15 cellular contexts compared by ENCODE assay signal in the genomic region with DNA sequence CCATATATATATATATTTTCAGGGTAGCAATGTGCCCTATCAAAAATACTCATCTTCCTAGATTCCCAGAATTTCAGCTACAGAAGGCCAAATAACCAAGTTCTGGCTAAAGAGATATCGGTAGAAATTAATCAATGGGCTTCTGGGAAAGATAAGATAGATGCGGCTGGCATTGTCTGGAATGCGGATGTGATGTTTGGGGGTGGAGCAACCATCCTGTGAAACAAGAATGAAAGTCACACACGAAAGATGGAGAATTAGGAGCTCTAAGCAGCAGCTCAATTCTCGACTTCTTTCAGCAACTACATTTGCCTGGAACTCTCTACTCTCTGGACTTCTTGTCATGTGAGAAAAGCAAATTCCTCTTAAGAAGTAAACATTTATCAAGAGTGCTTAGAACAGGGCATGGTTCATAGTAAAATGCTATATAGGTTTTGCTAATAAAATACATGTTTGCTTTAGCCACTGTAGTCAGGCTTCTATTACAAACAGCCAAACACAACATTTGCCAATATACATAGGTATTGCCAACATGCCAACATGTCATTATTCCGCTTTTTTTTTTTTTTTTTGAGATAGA.
DNase-seq lines count a peak whose midpoint lies in the region; ATAC-seq, FAIRE-seq and TF ChIP-seq lines count a peak whose summit lies in the region.
"Had no signal": no experiment of that assay in that cellular context is flagged by ENCODE, and none has a peak within 500 bp of the region (broad histone marks: within the 10 kb centered on the region; RNA-seq: fewer than 3 reads in every experiment).

No MANE protein-coding gene starts in this region.

- H3K9me3 ChIP-seq in A549 (no peaks in the 10 kb centered on the region), OCI-LY3 (ENCODE audit: insufficient read depth, low read length) (no peaks in the 10 kb centered on the region), kidney (ENCODE audit: control insufficient read depth in 1 of 2, low read length in 2 of 2) (no peaks in the 10 kb centered on the region)

- WGBS in A549 (ENCODE audit: missing lambda C conversion rate) = 29% methylated on average over 6 of the region's 6 CpGs
- no CpG with 5 or more reads among the region's 6 CpGs for WGBS in mesendoderm (ENCODE audit: extremely low coverage, insufficient coverage, low lambda C conversion rate)

- H3K27ac ChIP-seq in A549 (no peak overlapping the region), OCI-LY3 (ENCODE audit: low read length) (no peak overlapping the region), VCaP (peak overlapping the region; percentile 57), mesendoderm (ENCODE audit: low read depth, low read length) (no peak overlapping the region), kidney (ENCODE audit: low read depth in 2 of 2, low read length in 2 of 2) (no peak overlapping the region)

- H3K23ac ChIP-seq in mesendoderm (ENCODE audit: low read length) = no peak overlapping the region

- H3K4me3 ChIP-seq in A549 = no peak overlapping the region
- H3K4me3 ChIP-seq in OCI-LY3 (ENCODE audit: low read length) = no peak overlapping the region
- no peak overlapping the region for H3K4me3 ChIP-seq in mesendoderm (ENCODE audit: low read length)
- no peak overlapping the region for H3K4me3 ChIP-seq in kidney (ENCODE audit: low read length in 2 of 2)
- H3K4me3 ChIP-seq: K562 had no signal

- no peak overlapping the region for H2BK120ac ChIP-seq in mesendoderm (ENCODE audit: low read depth, low read length)

- H3K9ac ChIP-seq in OCI-LY3 (ENCODE audit: low read length) = no peak overlapping the region
- H3K9ac ChIP-seq in mesendoderm (ENCODE audit: low read length) = no peak overlapping the region
- no peak overlapping the region for H3K9ac ChIP-seq in kidney (ENCODE audit: low read length in 2 of 2)

- no peak overlapping the region for H4K5ac ChIP-seq in mesendoderm (ENCODE audit: low read length)

- H3K4me2 ChIP-seq in A549 = 0 out of 3 replicates have a peak overlapping the region, but pooled peaks have one; percentile 14
- H3K4me2 ChIP-seq in OCI-LY3 (ENCODE audit: low read length) = peak overlapping the region; percentile 84
- H3K4me2 ChIP-seq in mesendoderm (ENCODE audit: low read length) = no peak overlapping the region

- H3K4ac ChIP-seq in mesendoderm (ENCODE audit: low read depth, low read length) = no peak overlapping the region

- intact Hi-C loops in kidney (cut with DNase I) = no loop called here

- H3K18ac ChIP-seq in mesendoderm (ENCODE audit: low read length) = no peak overlapping the region

- TF ChIP-seq EP300 in A549 (IDR thresholded peaks at IDR 0.05) = no peak

- H3K27me3 ChIP-seq in OCI-LY3 (ENCODE audit: low read depth, low read length) (peaks cover 23% of the 10 kb centered on the region), mesendoderm (ENCODE audit: insufficient read depth, low read length, poor library complexity) (no peaks in the 10 kb centered on the region)

- POLR2A ChIA-PET in A549 (lab: Yijun Ruan, JAX) = no interaction called here

- no peak for FAIRE-seq in A549 (lab: Jason Lieb, UNC)
- no peak for FAIRE-seq in kidney (lab: Jason Lieb, UNC)
- FAIRE-seq: H1, HTR-8/SVneo, K562 had no signal

- H4K8ac ChIP-seq in mesendoderm (ENCODE audit: low read depth, low read length) = no peak overlapping the region

- DNase-seq in A549 (ENCODE audit: low read depth in 1 of 2, low spot score in 1 of 2) (no peak), mesendoderm (peak; percentile 68), omental fat pad (ENCODE audit: low spot score) (no peak), kidney (no peak)
- DNase-seq: DMS 273 treated with DMSO at 0.1 percent for 48 hours, NCI-H1092, NCI-H69, Right ventricle myocardium superior had no signal

- no peak overlapping the region for H3K56ac ChIP-seq in mesendoderm (ENCODE audit: low read length)

- H2BK5ac ChIP-seq in mesendoderm (ENCODE audit: low read length) = no peak overlapping the region

- CTCF ChIA-PET in A549 (lab: Yijun Ruan, JAX) = interaction anchor here (4.4 to 5.5 kb wide), 2 partner anchors 1268 to 1449 kb away, joined by 35 to 38 read pairs; no protein-coding TSS in a partner anchor

- H4K20me1 ChIP-seq in OCI-LY3 (ENCODE audit: insufficient read depth, low read length) = no peaks in the 10 kb centered on the region

- no peak overlapping the region for H2AK5ac ChIP-seq in mesendoderm (ENCODE audit: low read length)

- no peak for ATAC-seq in A549
- ATAC-seq in HG03097 (IDR thresholded peaks at IDR 0.05; ENCODE audit: low FRiP score, unreplicated experiment) = no peak
- no peak for ATAC-seq in omental fat pad (ENCODE audit: low FRiP score)
- ATAC-seq: K562, Panc1 had no signal

- no peaks in the 10 kb centered on the region for H3K79me1 ChIP-seq in mesendoderm (ENCODE audit: low read length)

- H3K36me3 ChIP-seq in OCI-LY3 (replicated peaks; ENCODE audit: low read depth, low read length) (no peaks in the 10 kb centered on the region), mesendoderm (ENCODE audit: control insufficient read depth, insufficient read depth, low read length) (no peaks in the 10 kb centered on the region), kidney (ENCODE audit: control insufficient read depth in 1 of 2, insufficient read depth in 2 of 2, low read length in 2 of 2) (no peaks in the 10 kb centered on the region)

- no peak overlapping the region for H2AFZ ChIP-seq in OCI-LY3 (ENCODE audit: low read depth, low read length)

- no peak for TF ChIP-seq RAD21 in A549 (conservative IDR thresholded peaks at IDR 0.05 in 1 of 2, IDR thresholded peaks at IDR 0.05 in 1 of 2)

- no peak for TF ChIP-seq POLR2A in A549 (IDR thresholded peaks at IDR 0.05; ENCODE audit: low read length)

- no peak for TF ChIP-seq CTCF in A549 (IDR thresholded peaks at IDR 0.05)
- TF ChIP-seq CTCF in OCI-LY3 (IDR thresholded peaks at IDR 0.05; ENCODE audit: low read depth, low read length) = no peak
- no peak for TF ChIP-seq CTCF in VCaP (conservative IDR thresholded peaks at IDR 0.05)
- TF ChIP-seq CTCF in omental fat pad (IDR thresholded peaks at IDR 0.05) = no peak
- TF ChIP-seq CTCF in kidney (IDR thresholded peaks at IDR 0.05; ENCODE audit: borderline replicate concordance, extremely low read depth, insufficient read depth) = no peak

- no peak overlapping the region for H2BK15ac ChIP-seq in mesendoderm (replicated peaks; ENCODE audit: low read depth)

- H3K79me2 ChIP-seq in OCI-LY3 (ENCODE audit: low read length) (no peaks in the 10 kb centered on the region), mesendoderm (ENCODE audit: control insufficient read depth, insufficient read depth, low read length) (no peaks in the 10 kb centered on the region)

- H3K4me1 ChIP-seq in A549 (no peaks in the 10 kb centered on the region), OCI-LY3 (ENCODE audit: low read length) (peaks cover 50% of the 10 kb centered on the region), mesendoderm (ENCODE audit: control insufficient read depth, low read depth, low read length) (no peaks in the 10 kb centered on the region), kidney (ENCODE audit: control insufficient read depth in 1 of 2, insufficient read depth in 1 of 2, low read depth in 1 of 2, low read length in 2 of 2) (no peaks in the 10 kb centered on the region)

TF ChIP-seq in A549, 52 proteins besides CTCF, POLR2A, EP300 and RAD21 (continues in another document):
- TF ChIP-seq CBX8 (IDR thresholded peaks at IDR 0.05) (no peak), JUN (IDR thresholded peaks at IDR 0.05) (no peak), SMC3 (IDR thresholded peaks at IDR 0.05) (no peak), PHF8 (IDR thresholded peaks at IDR 0.05; ENCODE audit: borderline replicate concordance, low read depth) (no peak), GATA3 (IDR thresholded peaks at IDR 0.05; ENCODE audit: borderline replicate concordance) (no peak), TP53 (CRISPR knock-in tag; IDR thresholded peaks at IDR 0.05) (no peak)
- TF ChIP-seq, protein P1, sequence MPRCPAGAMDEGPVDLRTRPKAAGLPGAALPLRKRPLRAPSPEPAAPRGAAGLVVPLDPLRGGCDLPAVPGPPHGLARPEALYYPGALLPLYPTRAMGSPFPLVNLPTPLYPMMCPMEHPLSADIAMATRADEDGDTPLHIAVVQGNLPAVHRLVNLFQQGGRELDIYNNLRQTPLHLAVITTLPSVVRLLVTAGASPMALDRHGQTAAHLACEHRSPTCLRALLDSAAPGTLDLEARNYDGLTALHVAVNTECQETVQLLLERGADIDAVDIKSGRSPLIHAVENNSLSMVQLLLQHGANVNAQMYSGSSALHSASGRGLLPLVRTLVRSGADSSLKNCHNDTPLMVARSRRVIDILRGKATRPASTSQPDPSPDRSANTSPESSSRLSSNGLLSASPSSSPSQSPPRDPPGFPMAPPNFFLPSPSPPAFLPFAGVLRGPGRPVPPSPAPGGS (IDR thresholded peaks at IDR 0.05) = no peak
- TF ChIP-seq, protein P2, sequence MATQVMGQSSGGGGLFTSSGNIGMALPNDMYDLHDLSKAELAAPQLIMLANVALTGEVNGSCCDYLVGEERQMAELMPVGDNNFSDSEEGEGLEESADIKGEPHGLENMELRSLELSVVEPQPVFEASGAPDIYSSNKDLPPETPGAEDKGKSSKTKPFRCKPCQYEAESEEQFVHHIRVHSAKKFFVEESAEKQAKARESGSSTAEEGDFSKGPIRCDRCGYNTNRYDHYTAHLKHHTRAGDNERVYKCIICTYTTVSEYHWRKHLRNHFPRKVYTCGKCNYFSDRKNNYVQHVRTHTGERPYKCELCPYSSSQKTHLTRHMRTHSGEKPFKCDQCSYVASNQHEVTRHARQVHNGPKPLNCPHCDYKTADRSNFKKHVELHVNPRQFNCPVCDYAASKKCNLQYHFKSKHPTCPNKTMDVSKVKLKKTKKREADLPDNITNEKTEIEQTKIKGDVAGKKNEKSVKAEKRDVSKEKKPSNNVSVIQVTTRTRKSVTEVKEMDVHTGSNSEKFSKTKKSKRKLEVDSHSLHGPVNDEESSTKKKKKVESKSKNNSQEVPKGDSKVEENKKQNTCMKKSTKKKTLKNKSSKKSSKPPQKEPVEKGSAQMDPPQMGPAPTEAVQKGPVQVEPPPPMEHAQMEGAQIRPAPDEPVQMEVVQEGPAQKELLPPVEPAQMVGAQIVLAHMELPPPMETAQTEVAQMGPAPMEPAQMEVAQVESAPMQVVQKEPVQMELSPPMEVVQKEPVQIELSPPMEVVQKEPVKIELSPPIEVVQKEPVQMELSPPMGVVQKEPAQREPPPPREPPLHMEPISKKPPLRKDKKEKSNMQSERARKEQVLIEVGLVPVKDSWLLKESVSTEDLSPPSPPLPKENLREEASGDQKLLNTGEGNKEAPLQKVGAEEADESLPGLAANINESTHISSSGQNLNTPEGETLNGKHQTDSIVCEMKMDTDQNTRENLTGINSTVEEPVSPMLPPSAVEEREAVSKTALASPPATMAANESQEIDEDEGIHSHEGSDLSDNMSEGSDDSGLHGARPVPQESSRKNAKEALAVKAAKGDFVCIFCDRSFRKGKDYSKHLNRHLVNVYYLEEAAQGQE (IDR thresholded peaks at IDR 0.05) = no peak
- TF ChIP-seq, protein P3, sequence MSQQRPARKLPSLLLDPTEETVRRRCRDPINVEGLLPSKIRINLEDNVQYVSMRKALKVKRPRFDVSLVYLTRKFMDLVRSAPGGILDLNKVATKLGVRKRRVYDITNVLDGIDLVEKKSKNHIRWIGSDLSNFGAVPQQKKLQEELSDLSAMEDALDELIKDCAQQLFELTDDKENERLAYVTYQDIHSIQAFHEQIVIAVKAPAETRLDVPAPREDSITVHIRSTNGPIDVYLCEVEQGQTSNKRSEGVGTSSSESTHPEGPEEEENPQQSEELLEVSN (IDR thresholded peaks at IDR 0.05; ENCODE audit: borderline replicate concordance, low read depth) = no peak
